ENCODE assay signal across 21 cellular contexts in genomic region chr15:29682361-29682760, GRCh38.
"Had no signal": no experiment of that assay in that cellular context is flagged by ENCODE, and none has a peak within 500 bp of the region (broad histone marks: within the 10 kb centered on the region; RNA-seq: fewer than 3 reads in every experiment).

No MANE protein-coding gene starts in this region.

- H3K27me3 ChIP-seq: brain microvascular endothelial cell, cardiac muscle cell, Peyer's patch had no signal

- H3K9me3 ChIP-seq: Peyer's patch had no signal

- H3K36me3 Mint-ChIP-seq: activated naive CD4-positive, alpha-beta T cell treated with anti-CD3 and anti-CD28 coated beads, Interleukin-2, amount 10 ng/mL, durations not matched to agents 7 days and 5 days; activated naive CD8-positive, alpha-beta T cell treated with anti-CD3 and anti-CD28 coated beads for 36 hours; IgD-negative memory B cell had no signal

- H3K4me3 ChIP-seq: cardiac muscle cell, Peyer's patch had no signal

- H3K4me3 Mint-ChIP-seq: activated CD8-positive, alpha-beta T cell treated with anti-CD3 and anti-CD28 coated beads, Interleukin-2, amount 10 ng/mL, durations not matched to agents 7 days and 5 days; activated naive CD4-positive, alpha-beta T cell treated with anti-CD3 and anti-CD28 coated beads, Interleukin-2, amount 10 ng/mL, durations not matched to agents 7 days and 5 days; activated naive CD8-positive, alpha-beta T cell treated with anti-CD3 and anti-CD28 coated beads for 36 hours; activated T-cell treated with anti-CD3 and anti-CD28 coated beads, Interleukin-2, amount 50 U/mL, for 72 hours; IgD-negative memory B cell; T-helper 17 cell; WTC11 had no signal

- H3K4me1 Mint-ChIP-seq: activated naive CD4-positive, alpha-beta T cell treated with anti-CD3 and anti-CD28 coated beads, Interleukin-2, amount 10 ng/mL, durations not matched to agents 7 days and 5 days; activated naive CD8-positive, alpha-beta T cell treated with anti-CD3 and anti-CD28 coated beads for 36 hours; T-helper 17 cell had no signal

- ATAC-seq: activated CD8-positive, alpha-beta T cell treated with anti-CD3 and anti-CD28 coated beads, Interleukin-2, amount 10 ng/mL, durations not matched to agents 7 days and 5 days; activated T-cell treated with anti-CD3 and anti-CD28 coated beads, Interleukin-2, amount 50 U/mL, for 72 hours; T-helper 17 cell; WTC11 had no signal

- H3K9me3 Mint-ChIP-seq: activated naive CD4-positive, alpha-beta T cell treated with anti-CD3 and anti-CD28 coated beads, Interleukin-2, amount 10 ng/mL, durations not matched to agents 7 days and 5 days; activated naive CD8-positive, alpha-beta T cell treated with anti-CD3 and anti-CD28 coated beads for 36 hours; activated T-cell treated with anti-CD3 and anti-CD28 coated beads, Interleukin-2, amount 50 U/mL, for 72 hours; activated T-helper 2 cell treated with anti-CD3 and anti-CD28 coated beads, Interferon-gamma antibody, Interleukin-2, Interleukin-4, amounts not matched to agents 10 μg/mL and 5 μg/mL and 100 μg/mL, durations not matched to agents 14 hours and 24 hours and 36 hours had no signal

- DNase-seq: activated CD4-positive, alpha-beta T cell treated with anti-CD3 and anti-CD28 coated beads for 48 hours; activated CD4-positive, alpha-beta T cell treated with anti-CD3 and anti-CD28 coated beads, Interleukin-2, amount 50 U/mL, for 4 hours; activated CD4-positive, CD25-positive, alpha-beta regulatory T cell treated with anti-CD3 and anti-CD28 coated beads, Interleukin-2, amount 50 U/mL, for 72 hours; activated CD8-positive, alpha-beta T cell treated with anti-CD3 and anti-CD28 coated beads, Interleukin-2, amount 10 ng/mL, durations not matched to agents 7 days and 5 days; activated gamma-delta T cell treated with Interleukin-2 at 50 U/mL for 16 hours; activated naive CD4-positive, alpha-beta T cell treated with anti-CD3 and anti-CD28 coated beads, Interleukin-2, amount 10 ng/mL, durations not matched to agents 7 days and 5 days; activated naive CD8-positive, alpha-beta T cell treated with anti-CD3 and anti-CD28 coated beads for 36 hours; activated T-cell treated with anti-CD3 and anti-CD28 coated beads, Interleukin-2, amount 50 U/mL, for 72 hours; KG1; NCI-H1105; NCI-H1436 treated with DMSO at 0.1 percent for 48 hours; NCI-H1930; Peyer's patch; SHP77 treated with DMSO at 0.1 percent for 48 hours; T-helper 17 cell; T-helper 9 cell had no signal

- H3K27ac Mint-ChIP-seq: activated CD8-positive, alpha-beta T cell treated with anti-CD3 and anti-CD28 coated beads, Interleukin-2, amount 10 ng/mL, durations not matched to agents 7 days and 5 days; activated naive CD8-positive, alpha-beta T cell treated with anti-CD3 and anti-CD28 coated beads for 36 hours; activated T-cell treated with anti-CD3 and anti-CD28 coated beads, Interleukin-2, amount 50 U/mL, for 72 hours; activated T-helper 2 cell treated with anti-CD3 and anti-CD28 coated beads, Interferon-gamma antibody, Interleukin-2, Interleukin-4, amounts not matched to agents 10 μg/mL and 5 μg/mL and 100 μg/mL, durations not matched to agents 14 hours and 24 hours and 36 hours; IgD-negative memory B cell; T-helper 17 cell; WTC11 had no signal

- H3K27ac ChIP-seq: brain microvascular endothelial cell, cardiac muscle cell, Peyer's patch had no signal

- H3K36me3 ChIP-seq: brain microvascular endothelial cell, cardiac muscle cell, Peyer's patch had no signal
